In the genomic region with DNA sequence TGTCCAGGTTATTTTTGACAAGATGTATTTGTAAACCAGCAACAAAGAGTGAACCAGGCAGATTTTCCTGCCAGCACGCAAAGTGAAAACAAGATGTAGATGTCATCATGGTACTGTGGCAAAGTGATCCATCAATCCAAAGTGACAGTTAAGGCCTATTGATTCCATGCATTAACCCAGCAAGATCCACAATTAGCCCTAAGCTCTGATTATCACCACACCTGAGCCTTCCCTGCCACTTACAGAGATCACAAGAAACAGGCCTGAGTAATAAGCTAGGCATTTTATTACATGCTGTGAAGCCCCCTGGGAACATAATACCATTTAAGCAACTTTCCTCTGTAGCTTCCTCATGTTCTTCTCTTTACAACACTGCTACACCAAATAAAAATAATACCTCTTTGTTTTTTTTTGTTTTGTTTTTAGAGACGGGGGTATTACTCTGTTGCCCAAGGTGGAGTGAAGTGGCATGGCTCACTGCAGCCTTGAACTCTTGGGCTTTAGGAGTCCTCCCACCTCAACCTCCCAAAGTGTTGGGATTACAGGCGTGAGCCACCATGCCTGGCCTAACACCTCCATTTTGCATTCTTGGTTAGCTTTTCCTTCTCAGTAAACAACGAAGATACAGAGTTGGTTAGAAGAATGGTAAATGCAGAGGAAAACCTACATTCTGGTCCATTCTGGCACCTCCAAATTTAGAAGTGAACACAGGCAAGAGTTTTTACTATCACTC, we compare ENCODE assay signal across 16 cellular contexts.
DNase-seq lines count a peak whose midpoint lies in the region; ATAC-seq and TF ChIP-seq lines count a peak whose summit lies in the region.
"Had no signal": no experiment of that assay in that cellular context is flagged by ENCODE, and none has a peak within 500 bp of the region (broad histone marks: within the 10 kb centered on the region; RNA-seq: fewer than 3 reads in every experiment).

No MANE protein-coding gene starts in this region.

- H3K36me3 Mint-ChIP-seq in H9 (ENCODE audit: insufficient read depth in 1 of 3, low read depth in 3 of 3) (peaks cover 7 to 16% (median 11%) of the 10 kb centered on the region in 3 experiments), mesothelial cell of epicardium (peaks cover 13% of the 10 kb centered on the region)
- H3K36me3 Mint-ChIP-seq: activated CD4-positive, alpha-beta memory T cell treated with anti-CD3 and anti-CD28 coated beads for 36 hours; activated naive CD4-positive, alpha-beta T cell treated with anti-CD3 and anti-CD28 coated beads, Interleukin-2, amount 50 U/mL, for 72 hours had no signal

- H3K27ac Mint-ChIP-seq in H9: peak overlapping the region; percentile 98 to 99 (median 99)
- peak overlapping the region; percentile 94 for H3K27ac Mint-ChIP-seq in mesothelial cell of epicardium
- H3K27ac Mint-ChIP-seq: activated CD4-positive, alpha-beta memory T cell treated with anti-CD3 and anti-CD28 coated beads for 36 hours; activated naive CD4-positive, alpha-beta T cell treated with anti-CD3 and anti-CD28 coated beads, Interleukin-2, amount 50 U/mL, for 72 hours; HFFc6 had no signal

- H3K4ac ChIP-seq in H9 (ENCODE audit: low read depth, low read length): peak overlapping the region; percentile 3; the same call in 1 of the 2 replicates

- TF ChIP-seq CTCF in H9 (conservative IDR thresholded peaks at IDR 0.05) (no peak), mesothelial cell of epicardium (IDR thresholded peaks at IDR 0.05; ENCODE audit: unreplicated experiment) (no peak)

- H3K27ac ChIP-seq in H9 (ENCODE audit: insufficient read length, low read depth, low read length) (peak overlapping the region; percentile 53), caudate nucleus (ENCODE audit: low read depth, low read length) (peak overlapping the region; percentile 19)

- H4K91ac ChIP-seq in H9 (ENCODE audit: insufficient read length, low read depth, low read length): no peak overlapping the region

- no peak for DNase-seq in H9
- DNase-seq in NCI-H2227 treated with DMSO at 0.1 percent for 48 hours (lab: John Stamatoyannopoulos, UW): peak; percentile 95
- no peak for DNase-seq in caudate nucleus (lab: John Stamatoyannopoulos, UW)
- DNase-seq in mesothelial cell of epicardium (ENCODE audit: low spot score in 2 of 2, unreplicated experiment in 2 of 2): no peak
- DNase-seq in inferior parietal cortex (ENCODE audit: extremely low spot score): no peak
- DNase-seq in cerebellar nuclear complex (lab: John Stamatoyannopoulos, UW): no peak
- DNase-seq: activated CD4-positive, alpha-beta memory T cell treated with anti-CD3 and anti-CD28 coated beads for 36 hours; activated T-cell treated with anti-CD3 and anti-CD28 coated beads, Interleukin-2, amount 50 U/mL, for 48 hours; effector CD4-positive, alpha-beta T cell; HFFc6; IMR-90; NCI-H2029 treated with DMSO at 0.1 percent for 48 hours; stimulated activated CD4-positive, alpha-beta T cell treated with anti-CD3 and anti-CD28 coated beads, Interleukin-2, amount 100 ng/mL, for 24 hours had no signal

- peaks cover 2 to 12% of the 10 kb centered on the region in 2 experiments; a peak in 2 of 5 replicates for H3K9me3 Mint-ChIP-seq in H9
- peaks cover 7% of the 10 kb centered on the region for H3K9me3 Mint-ChIP-seq in mesothelial cell of epicardium
- H3K9me3 Mint-ChIP-seq: activated CD4-positive, alpha-beta memory T cell treated with anti-CD3 and anti-CD28 coated beads for 36 hours; activated naive CD4-positive, alpha-beta T cell treated with anti-CD3 and anti-CD28 coated beads, Interleukin-2, amount 50 U/mL, for 72 hours; HFFc6 had no signal

- H4K5ac ChIP-seq in H9 (ENCODE audit: insufficient read length, low read depth, low read length): peak overlapping the region; percentile 23

- H3K4me1 ChIP-seq in H9 (ENCODE audit: insufficient read depth, low read length): peaks cover 6% of the 10 kb centered on the region; the same call in 1 of the 2 replicates

- WGBS in H9 (ENCODE audit: extremely low coverage, insufficient read length, low lambda C conversion rate): no CpG with 5 or more reads among the region's 4 CpGs

- peak overlapping the region; percentile 85 for H2BK12ac ChIP-seq in H9 (ENCODE audit: insufficient read length, low read depth, low read length)

- H3T11ph ChIP-seq in H9 (ENCODE audit: low read length): peak overlapping the region; percentile 96

- H3K18ac ChIP-seq in H9 (ENCODE audit: insufficient read length, low read depth, low read length): peak overlapping the region; percentile 59

- peak overlapping the region; percentile 71; the same call in 1 of the 2 replicates for H3K14ac ChIP-seq in H9 (ENCODE audit: insufficient read depth, low read length)

- ATAC-seq in HG03280 (IDR thresholded peaks at IDR 0.05; ENCODE audit: unreplicated experiment) (no peak), HG03108 (IDR thresholded peaks at IDR 0.05; ENCODE audit: unreplicated experiment) (no peak)
- ATAC-seq: activated naive CD4-positive, alpha-beta T cell treated with anti-CD3 and anti-CD28 coated beads, Interleukin-2, amount 50 U/mL, for 72 hours had no signal

- no peak overlapping the region for H2BK20ac ChIP-seq in H9 (ENCODE audit: low read depth, low read length, poor library complexity, severe bottlenecking)

- H3K23me2 ChIP-seq in H9 (ENCODE audit: insufficient read length, low read depth, low read length, poor library complexity, severe bottlenecking): no peaks in the 10 kb centered on the region

- no peak overlapping the region for H2BK5ac ChIP-seq in H9 (ENCODE audit: insufficient read length, low read length)

- H3K4me3 Mint-ChIP-seq in H9 (no peak overlapping the region; a peak in 1 of 5 replicates), mesothelial cell of epicardium (no peak overlapping the region)
- H3K4me3 Mint-ChIP-seq: activated CD4-positive, alpha-beta memory T cell treated with anti-CD3 and anti-CD28 coated beads for 36 hours; HFFc6 had no signal

- H2BK15ac ChIP-seq in H9 (ENCODE audit: low read depth, low read length): no peak overlapping the region

- no peaks in the 10 kb centered on the region for H3K79me1 ChIP-seq in H9 (ENCODE audit: insufficient read depth, low read depth, low read length, poor library complexity, severe bottlenecking)

- no peak overlapping the region for H4K8ac ChIP-seq in H9 (replicated peaks; ENCODE audit: insufficient read length, low read depth, low read length)

- H3K79me2 ChIP-seq in H9 (ENCODE audit: insufficient read depth, low read length): no peaks in the 10 kb centered on the region; the same call in 1 of the 2 replicates

- peak overlapping the region; percentile 23 for H3K9ac ChIP-seq in H9 (ENCODE audit: extremely low read depth, insufficient read length, low read length)

- no peak overlapping the region for H3K4me2 ChIP-seq in H9 (ENCODE audit: insufficient read depth, insufficient read length, low read length)

- H2AFZ ChIP-seq in H9 (ENCODE audit: low read length): no peak overlapping the region

- H3K9me3 ChIP-seq in H9 (ENCODE audit: control insufficient read depth, low read depth, low read length): no peaks in the 10 kb centered on the region

- peaks cover 69 to 70% of the 10 kb centered on the region in 2 experiments for H3K4me1 Mint-ChIP-seq in H9
- peaks cover 56% of the 10 kb centered on the region for H3K4me1 Mint-ChIP-seq in mesothelial cell of epicardium

- H3K56ac ChIP-seq in H9 (ENCODE audit: insufficient read length, low read depth, low read length): no peak overlapping the region

- H2BK120ac ChIP-seq in H9 (ENCODE audit: low read depth, low read length, poor library complexity, severe bottlenecking): peak overlapping the region; percentile 71

- H2AK5ac ChIP-seq in H9 (ENCODE audit: insufficient read length, low read length): peak overlapping the region; percentile 91

- H3K27me3 ChIP-seq in H9 (ENCODE audit: insufficient read depth, low read length): no peaks in the 10 kb centered on the region

- H3K27me3 Mint-ChIP-seq in H9 (ENCODE audit: low read depth): no peaks in the 10 kb centered on the region
- H3K27me3 Mint-ChIP-seq in mesothelial cell of epicardium (ENCODE audit: low read depth): no peaks in the 10 kb centered on the region

- H4K20me1 ChIP-seq in H9 (ENCODE audit: control insufficient read depth, insufficient read depth, insufficient read length): no peaks in the 10 kb centered on the region

- H3K23ac ChIP-seq in H9 (ENCODE audit: insufficient read length, low read depth, low read length): no peak overlapping the region
